ENCODE assay signal across 1 cellular context in genomic region chr11:65478411-65479183, GRCh38.
A peak's percentile ranks its signal among the peaks of the same experiment; 100 is the strongest.
TF ChIP-seq lines count a peak whose summit lies in the region.

No MANE protein-coding gene starts in this region.

TF ChIP-seq in HepG2, 621 proteins besides CTCF, POLR2A, EP300 and RAD21 (continued from another document):
- TF ChIP-seq, protein P1, sequence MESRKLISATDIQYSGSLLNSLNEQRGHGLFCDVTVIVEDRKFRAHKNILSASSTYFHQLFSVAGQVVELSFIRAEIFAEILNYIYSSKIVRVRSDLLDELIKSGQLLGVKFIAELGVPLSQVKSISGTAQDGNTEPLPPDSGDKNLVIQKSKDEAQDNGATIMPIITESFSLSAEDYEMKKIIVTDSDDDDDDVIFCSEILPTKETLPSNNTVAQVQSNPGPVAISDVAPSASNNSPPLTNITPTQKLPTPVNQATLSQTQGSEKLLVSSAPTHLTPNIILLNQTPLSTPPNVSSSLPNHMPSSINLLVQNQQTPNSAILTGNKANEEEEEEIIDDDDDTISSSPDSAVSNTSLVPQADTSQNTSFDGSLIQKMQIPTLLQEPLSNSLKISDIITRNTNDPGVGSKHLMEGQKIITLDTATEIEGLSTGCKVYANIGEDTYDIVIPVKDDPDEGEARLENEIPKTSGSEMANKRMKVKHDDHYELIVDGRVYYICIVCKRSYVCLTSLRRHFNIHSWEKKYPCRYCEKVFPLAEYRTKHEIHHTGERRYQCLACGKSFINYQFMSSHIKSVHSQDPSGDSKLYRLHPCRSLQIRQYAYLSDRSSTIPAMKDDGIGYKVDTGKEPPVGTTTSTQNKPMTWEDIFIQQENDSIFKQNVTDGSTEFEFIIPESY (CRISPR knock-in tag; IDR thresholded peaks at IDR 0.05), result peak; percentile 55; the same call in 1 of the 2 replicates
- TF ChIP-seq ZNF768 (CRISPR knock-in tag; IDR thresholded peaks at IDR 0.05) (peak; percentile 46; the same call in 1 of the 2 replicates), HES4 (CRISPR knock-in tag; IDR thresholded peaks at IDR 0.05; ENCODE audit: borderline replicate concordance) (0 out of 2 replicates have a peak, but pooled peaks have one; percentile 29), SIX1 (CRISPR knock-in tag; IDR thresholded peaks at IDR 0.05; ENCODE audit: borderline replicate concordance) (no peak), RORA (CRISPR knock-in tag; IDR thresholded peaks at IDR 0.05) (no peak), NRL (CRISPR knock-in tag; IDR thresholded peaks at IDR 0.05; ENCODE audit: borderline replicate concordance) (0 out of 2 replicates have a peak, but pooled peaks have one; percentile 21), ZBTB2 (CRISPR knock-in tag; IDR thresholded peaks at IDR 0.05; ENCODE audit: low read depth) (no peak), ZBTB38 (CRISPR knock-in tag; IDR thresholded peaks at IDR 0.05) (peak; percentile 93), IRF1 (CRISPR knock-in tag; IDR thresholded peaks at IDR 0.05; ENCODE audit: low read depth) (no peak), SNAPC2 (CRISPR knock-in tag; IDR thresholded peaks at IDR 0.05) (no peak), POLR2AphosphoS5 (IDR thresholded peaks at IDR 0.05; ENCODE audit: low read depth, low read length) (no peak), MZF1 (CRISPR knock-in tag; IDR thresholded peaks at IDR 0.05; ENCODE audit: borderline replicate concordance) (no peak), HOXA3 (CRISPR knock-in tag; IDR thresholded peaks at IDR 0.05) (peak; percentile 56), NR1H2 (CRISPR knock-in tag; IDR thresholded peaks at IDR 0.05; ENCODE audit: borderline replicate concordance, low read depth) (no peak), KDM3A (CRISPR knock-in tag; IDR thresholded peaks at IDR 0.05; ENCODE audit: low read depth) (0 out of 2 replicates have a peak, but pooled peaks have one; percentile 19), ZNF607 (CRISPR knock-in tag; IDR thresholded peaks at IDR 0.05; ENCODE audit: borderline replicate concordance) (no peak), MATR3 (CRISPR knock-in tag; IDR thresholded peaks at IDR 0.05) (no peak), ZNF792 (CRISPR knock-in tag; IDR thresholded peaks at IDR 0.05) (no peak), MIER2 (CRISPR knock-in tag; IDR thresholded peaks at IDR 0.05) (no peak), ZMYM4 (CRISPR knock-in tag; IDR thresholded peaks at IDR 0.05) (no peak), TOE1 (CRISPR knock-in tag; IDR thresholded peaks at IDR 0.05) (no peak), ZFP41 (CRISPR knock-in tag; IDR thresholded peaks at IDR 0.05; ENCODE audit: borderline replicate concordance) (no peak), BCL3 (CRISPR knock-in tag; IDR thresholded peaks at IDR 0.05) (no peak), ZNF780A (CRISPR knock-in tag; IDR thresholded peaks at IDR 0.05) (no peak), ISX (CRISPR knock-in tag; conservative IDR thresholded peaks at IDR 0.05) (no peak), HNF4A (CRISPR knock-in tag; IDR thresholded peaks at IDR 0.05) (0 out of 2 replicates have a peak, but pooled peaks have one; percentile 24)
- TF ChIP-seq, protein P2, sequence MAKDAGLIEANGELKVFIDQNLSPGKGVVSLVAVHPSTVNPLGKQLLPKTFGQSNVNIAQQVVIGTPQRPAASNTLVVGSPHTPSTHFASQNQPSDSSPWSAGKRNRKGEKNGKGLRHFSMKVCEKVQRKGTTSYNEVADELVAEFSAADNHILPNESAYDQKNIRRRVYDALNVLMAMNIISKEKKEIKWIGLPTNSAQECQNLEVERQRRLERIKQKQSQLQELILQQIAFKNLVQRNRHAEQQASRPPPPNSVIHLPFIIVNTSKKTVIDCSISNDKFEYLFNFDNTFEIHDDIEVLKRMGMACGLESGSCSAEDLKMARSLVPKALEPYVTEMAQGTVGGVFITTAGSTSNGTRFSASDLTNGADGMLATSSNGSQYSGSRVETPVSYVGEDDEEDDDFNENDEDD (CRISPR knock-in tag; IDR thresholded peaks at IDR 0.05; ENCODE audit: borderline replicate concordance), result peak; percentile 9; the same call in 1 of the 2 replicates
- TF ChIP-seq, protein P3, sequence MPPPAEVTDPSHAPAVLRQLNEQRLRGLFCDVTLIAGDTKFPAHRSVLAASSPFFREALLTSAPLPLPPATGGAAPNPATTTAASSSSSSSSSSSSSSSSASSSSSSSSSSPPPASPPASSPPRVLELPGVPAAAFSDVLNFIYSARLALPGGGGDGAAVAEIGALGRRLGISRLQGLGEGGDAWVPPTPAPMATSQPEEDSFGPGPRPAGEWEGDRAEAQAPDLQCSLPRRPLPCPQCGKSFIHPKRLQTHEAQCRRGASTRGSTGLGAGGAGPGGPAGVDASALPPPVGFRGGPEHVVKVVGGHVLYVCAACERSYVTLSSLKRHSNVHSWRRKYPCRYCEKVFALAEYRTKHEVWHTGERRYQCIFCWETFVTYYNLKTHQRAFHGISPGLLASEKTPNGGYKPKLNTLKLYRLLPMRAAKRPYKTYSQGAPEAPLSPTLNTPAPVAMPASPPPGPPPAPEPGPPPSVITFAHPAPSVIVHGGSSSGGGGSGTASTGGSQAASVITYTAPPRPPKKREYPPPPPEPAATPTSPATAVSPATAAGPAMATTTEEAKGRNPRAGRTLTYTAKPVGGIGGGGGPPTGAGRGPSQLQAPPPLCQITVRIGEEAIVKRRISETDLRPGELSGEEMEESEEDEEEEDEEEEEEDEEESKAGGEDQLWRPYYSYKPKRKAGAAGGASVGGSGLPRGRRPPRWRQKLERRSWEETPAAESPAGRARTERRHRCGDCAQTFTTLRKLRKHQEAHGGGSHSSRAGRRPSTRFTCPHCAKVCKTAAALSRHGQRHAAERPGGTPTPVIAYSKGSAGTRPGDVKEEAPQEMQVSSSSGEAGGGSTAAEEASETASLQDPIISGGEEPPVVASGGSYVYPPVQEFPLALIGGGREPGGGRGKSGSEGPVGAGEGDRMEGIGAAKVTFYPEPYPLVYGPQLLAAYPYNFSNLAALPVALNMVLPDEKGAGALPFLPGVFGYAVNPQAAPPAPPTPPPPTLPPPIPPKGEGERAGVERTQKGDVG (CRISPR knock-in tag; IDR thresholded peaks at IDR 0.05; ENCODE audit: borderline replicate concordance), result peak; percentile 51; the same call in 1 of the 2 replicates
